17 cellular contexts compared by ENCODE assay signal in genomic region chr3:41222012-41222411, GRCh38. TPM values are rescaled to one million over a fixed set of nuclear protein-coding genes. Genes with fewer than 3 reads are reported as not detected.
DNase-seq lines count a peak whose midpoint lies in the region; ATAC-seq and TF ChIP-seq lines count a peak whose summit lies in the region.
"Had no signal": no experiment of that assay in that cellular context is flagged by ENCODE, and none has a peak within 500 bp of the region (broad histone marks: within the 10 kb centered on the region; RNA-seq: fewer than 3 reads in every experiment).

No MANE protein-coding gene starts in this region.

- no peaks in the 10 kb centered on the region for H3K27me3 ChIP-seq in endodermal cell (ENCODE audit: control insufficient read depth, insufficient read depth, low read length, poor library complexity, severe bottlenecking)
- no peaks in the 10 kb centered on the region for H3K27me3 ChIP-seq in osteoblast (ENCODE audit: insufficient read depth, low read length)
- no peaks in the 10 kb centered on the region for H3K27me3 ChIP-seq in psoas muscle (ENCODE audit: insufficient read depth in 3 of 3, low read length in 2 of 3)
- H3K27me3 ChIP-seq: gastrocnemius medialis, vagina had no signal

- no peak overlapping the region for H3K4me3 ChIP-seq in endodermal cell (ENCODE audit: low read length)
- no peak overlapping the region for H3K4me3 ChIP-seq in osteoblast (ENCODE audit: insufficient read depth, low read length)
- no peak overlapping the region for H3K4me3 ChIP-seq in psoas muscle
- H3K4me3 ChIP-seq: A549, gastrocnemius medialis, vagina had no signal

- H3K9me3 Mint-ChIP-seq in activated T-cell treated with anti-CD3 and anti-CD28 coated beads, Interleukin-2, amount 50 U/mL, for 24 hours, result no peaks in the 10 kb centered on the region
- H3K9me3 Mint-ChIP-seq in HFFc6 (no peaks in the 10 kb centered on the region), endodermal cell (no peaks in the 10 kb centered on the region)
- H3K9me3 Mint-ChIP-seq in stimulated activated memory B cell treated with anti-CD40 and anti-IgM and Interleukin-4, amounts not matched to agents 10 μg/mL and 1 μg/mL and 100 μg/mL, for 72 hours, result no peaks in the 10 kb centered on the region
- H3K9me3 Mint-ChIP-seq: activated T-helper 1 cell treated with anti-CD3 and anti-CD28 coated beads, Interleukin-12 subunit alpha, Interleukin-12 subunit beta, Interleukin-2, Interleukin-4 antibody, amounts not matched to agents 30 ng/mL and 10 ng/mL and 1 ng/mL, durations not matched to agents 14 hours and 24 hours and 36 hours had no signal

- peaks cover 87% of the 10 kb centered on the region for H3K79me2 ChIP-seq in osteoblast (ENCODE audit: insufficient read depth, low read length)

- H4K20me1 ChIP-seq in osteoblast (ENCODE audit: insufficient read depth, low read length), result peaks cover 83% of the 10 kb centered on the region

- no peak for TF ChIP-seq CTCF in HFFc6 (IDR thresholded peaks at IDR 0.05)
- no peak for TF ChIP-seq CTCF in endodermal cell (conservative IDR thresholded peaks at IDR 0.05)
- TF ChIP-seq CTCF in osteoblast (IDR thresholded peaks at IDR 0.05; ENCODE audit: extremely low read depth, low read depth, low read length), result no peak
- no peak for TF ChIP-seq CTCF in psoas muscle (IDR thresholded peaks at IDR 0.05)

- WGBS in endodermal cell (ENCODE audit: insufficient coverage in 1 of 2, insufficient read length in 1 of 2), 2 experiments, result 97% methylated on average over 2 of the region's 2 CpGs; no CpG with 5 or more reads in 1 of the 2 experiments
- WGBS in psoas muscle, 3 donors, result 52 to 55% (median 53%) methylated on average over 2 of the region's 2 CpGs

- H3K4me1 Mint-ChIP-seq in activated T-cell treated with anti-CD3 and anti-CD28 coated beads, Interleukin-2, amount 50 U/mL, for 24 hours (ENCODE audit: low read depth), result peaks cover 67% of the 10 kb centered on the region
- peaks cover 61% of the 10 kb centered on the region for H3K4me1 Mint-ChIP-seq in HFFc6 (ENCODE audit: low read depth)
- H3K4me1 Mint-ChIP-seq in endodermal cell, result peaks cover 27% of the 10 kb centered on the region
- peaks cover 56% of the 10 kb centered on the region for H3K4me1 Mint-ChIP-seq in stimulated activated memory B cell treated with anti-CD40 and anti-IgM and Interleukin-4, amounts not matched to agents 10 μg/mL and 1 μg/mL and 100 μg/mL, for 72 hours

- no peak overlapping the region for H3K4me3 Mint-ChIP-seq in activated T-cell treated with anti-CD3 and anti-CD28 coated beads, Interleukin-2, amount 50 U/mL, for 24 hours
- no peak overlapping the region for H3K4me3 Mint-ChIP-seq in HFFc6
- no peak overlapping the region for H3K4me3 Mint-ChIP-seq in endodermal cell
- H3K4me3 Mint-ChIP-seq in stimulated activated memory B cell treated with anti-CD40 and anti-IgM and Interleukin-4, amounts not matched to agents 10 μg/mL and 1 μg/mL and 100 μg/mL, for 72 hours, result no peak overlapping the region
- H3K4me3 Mint-ChIP-seq: activated T-helper 1 cell treated with anti-CD3 and anti-CD28 coated beads, Interleukin-12 subunit alpha, Interleukin-12 subunit beta, Interleukin-2, Interleukin-4 antibody, amounts not matched to agents 30 ng/mL and 10 ng/mL and 1 ng/mL, durations not matched to agents 14 hours and 24 hours and 36 hours had no signal

- ATAC-seq in stimulated activated memory B cell treated with anti-CD40 and anti-IgM and Interleukin-4, amounts not matched to agents 10 μg/mL and 1 μg/mL and 100 μg/mL, for 72 hours, result no peak
- ATAC-seq in HG02973 (IDR thresholded peaks at IDR 0.05; ENCODE audit: unreplicated experiment) (no peak), psoas muscle (no peak)
- ATAC-seq: A549, gastrocnemius medialis, HCT116 had no signal

- peak overlapping the region; percentile 29 for H3K4me2 ChIP-seq in osteoblast (ENCODE audit: insufficient read depth, low read length)
- H3K4me2 ChIP-seq: A549 had no signal

- H3K36me3 ChIP-seq in endodermal cell (ENCODE audit: control insufficient read depth, insufficient read depth, low read length), result peaks cover 38% of the 10 kb centered on the region
- H3K36me3 ChIP-seq in osteoblast (ENCODE audit: insufficient read depth, low read length), result peaks cover 27% of the 10 kb centered on the region
- H3K36me3 ChIP-seq in psoas muscle (ENCODE audit: insufficient read depth in 1 of 2, low read depth in 1 of 2), result peaks cover 12 to 28% of the 10 kb centered on the region in 2 donors

- H3K27ac Mint-ChIP-seq in activated T-cell treated with anti-CD3 and anti-CD28 coated beads, Interleukin-2, amount 50 U/mL, for 24 hours, result peak overlapping the region; percentile 76
- H3K27ac Mint-ChIP-seq in HFFc6 (peak overlapping the region; percentile 20; the same call in 1 of the 2 replicates), endodermal cell (peak overlapping the region; percentile 2)
- no peak overlapping the region for H3K27ac Mint-ChIP-seq in stimulated activated memory B cell treated with anti-CD40 and anti-IgM and Interleukin-4, amounts not matched to agents 10 μg/mL and 1 μg/mL and 100 μg/mL, for 72 hours
- H3K27ac Mint-ChIP-seq: activated T-helper 1 cell treated with anti-CD3 and anti-CD28 coated beads, Interleukin-12 subunit alpha, Interleukin-12 subunit beta, Interleukin-2, Interleukin-4 antibody, amounts not matched to agents 30 ng/mL and 10 ng/mL and 1 ng/mL, durations not matched to agents 14 hours and 24 hours and 36 hours had no signal

- H2AFZ ChIP-seq in osteoblast (ENCODE audit: low read length), result no peak overlapping the region

- intact Hi-C loops in psoas muscle (cut with DNase I), result no loop called here

- H3K36me3 Mint-ChIP-seq in activated T-cell treated with anti-CD3 and anti-CD28 coated beads, Interleukin-2, amount 50 U/mL, for 24 hours (ENCODE audit: low read depth), result peaks cover 64% of the 10 kb centered on the region
- H3K36me3 Mint-ChIP-seq in HFFc6 (ENCODE audit: low read depth) (peaks cover 19% of the 10 kb centered on the region), endodermal cell (ENCODE audit: low read depth) (peaks cover 33% of the 10 kb centered on the region)
- H3K36me3 Mint-ChIP-seq in stimulated activated memory B cell treated with anti-CD40 and anti-IgM and Interleukin-4, amounts not matched to agents 10 μg/mL and 1 μg/mL and 100 μg/mL, for 72 hours, result peaks cover 32% of the 10 kb centered on the region

- H3K27me3 Mint-ChIP-seq in activated T-cell treated with anti-CD3 and anti-CD28 coated beads, Interleukin-2, amount 50 U/mL, for 24 hours, result no peaks in the 10 kb centered on the region
- peaks cover 2% of the 10 kb centered on the region; the same call in 1 of the 2 replicates for H3K27me3 Mint-ChIP-seq in HFFc6 (ENCODE audit: insufficient read depth)
- H3K27me3 Mint-ChIP-seq in endodermal cell (ENCODE audit: insufficient read depth), result no peaks in the 10 kb centered on the region
- H3K27me3 Mint-ChIP-seq in stimulated activated memory B cell treated with anti-CD40 and anti-IgM and Interleukin-4, amounts not matched to agents 10 μg/mL and 1 μg/mL and 100 μg/mL, for 72 hours, result no peaks in the 10 kb centered on the region

- DNase-seq in activated T-cell treated with anti-CD3 and anti-CD28 coated beads, Interleukin-2, amount 50 U/mL, for 24 hours, result no peak
- DNase-seq in activated T-cell treated with anti-CD3 and anti-CD28 coated beads for 4 hours, result no peak
- no peak for DNase-seq in HFFc6
- DNase-seq in endodermal cell, result no peak
- no peak for DNase-seq in osteoblast (ENCODE audit: insufficient read length, low spot score, missing footprints)
- no peak for DNase-seq in psoas muscle
- DNase-seq: activated CD4-positive, alpha-beta T cell treated with anti-CD3 and anti-CD28 coated beads, Interleukin-2, amount 50 U/mL, for 4 hours; amygdala; gastrocnemius medialis; Karpas-422; NCI-H1417 treated with DMSO at 0.1 percent for 48 hours had no signal

- H3K27ac ChIP-seq in endodermal cell (ENCODE audit: low read depth, low read length), result no peak overlapping the region
- H3K27ac ChIP-seq in osteoblast (ENCODE audit: low read depth, low read length), result peak overlapping the region; percentile 52
- no peak overlapping the region for H3K27ac ChIP-seq in psoas muscle
- H3K27ac ChIP-seq: A549, vagina had no signal

- no peak overlapping the region for H3K9ac ChIP-seq in endodermal cell (ENCODE audit: extremely low read depth, low read length, poor library complexity, severe bottlenecking)

- no peaks in the 10 kb centered on the region for H3K9me3 ChIP-seq in endodermal cell (ENCODE audit: control insufficient read depth, low read length)
- no peaks in the 10 kb centered on the region for H3K9me3 ChIP-seq in osteoblast (ENCODE audit: low read depth, low read length)
- no peaks in the 10 kb centered on the region for H3K9me3 ChIP-seq in psoas muscle
- H3K9me3 ChIP-seq: A549, gastrocnemius medialis, vagina had no signal

- H3K4me1 ChIP-seq in endodermal cell (ENCODE audit: control insufficient read depth, insufficient read depth, low read length) (no peaks in the 10 kb centered on the region), osteoblast (ENCODE audit: insufficient read depth, low read length) (peaks cover 33% of the 10 kb centered on the region), psoas muscle (peaks cover 60% of the 10 kb centered on the region)

RNA-seq across cellular contexts. Expression of gene CTNNB1, which starts 22.7 kb away (rescaled TPM):
- total RNA-seq in HFFc6 (2021; fragmentation: NEBNext Ultra II Directional; extraction: Animal tissue kit (Norgen Biotek cat#: 25700)), result 100 to 1,000 TPM; 299 to 330 (median 312) TPM
- total RNA-seq in endodermal cell (100 to 1,000 TPM; 420 to 534 TPM), osteoblast (1,105 and 1,165 TPM in 2 replicates), psoas muscle (100 to 1,000 TPM in 3 of 4 donors, 10 to 100 TPM in 1; 93.8 to 128 (median 113) TPM)
- polyA plus RNA-seq in endodermal cell (2013, experiment 1 of 2), result 492 TPM
- 458 TPM for polyA plus RNA-seq in endodermal cell (2013, experiment 2 of 2)
- polyA plus RNA-seq in psoas muscle, result 10 to 100 TPM; 32.1 to 78.8 (median 62.6) TPM
